8 cellular contexts compared by ENCODE assay signal in genomic region chr1:61318319-61319125, GRCh38.
DNase-seq lines count a peak whose midpoint lies in the region; ATAC-seq, FAIRE-seq and TF ChIP-seq lines count a peak whose summit lies in the region.

No MANE protein-coding gene starts in this region.

- H3K4me3 ChIP-seq in GM12878, result no peak overlapping the region
- no peak overlapping the region for H3K4me3 ChIP-seq in BE2C (ENCODE audit: low read depth, low read length)
- no peak overlapping the region for H3K4me3 ChIP-seq in H7 (ENCODE audit: insufficient read depth, low read depth, low read length)

- no peaks in the 10 kb centered on the region for H3K9me3 ChIP-seq in GM12878 (replicated peaks; ENCODE audit: control insufficient read depth, insufficient read depth, low read length)
- no peaks in the 10 kb centered on the region for H3K9me3 ChIP-seq in BE2C

- WGBS in GM12878 (ENCODE audit: insufficient coverage, insufficient replicate concordance, low lambda C conversion rate, missing lambda C conversion rate), result 20% methylated on average over 8 of the region's 8 CpGs

- peak overlapping the region; percentile 23; the same call in 1 of the 2 replicates for H3K4me2 ChIP-seq in GM12878 (ENCODE audit: control insufficient read depth, insufficient read depth)

- intact Hi-C loops in GM12878 (cut with micrococcal nuclease; ENCODE audit: unreplicated experiment), result loop anchor here (2.0 kb wide), 1 partner anchor 14 kb away; no protein-coding TSS in a partner anchor

- H3K27me3 ChIP-seq in GM12878 (replicated peaks in 1 of 2; ENCODE audit: control insufficient read depth in 2 of 2, insufficient read depth in 2 of 2, low read length in 1 of 2), result no peaks in the 10 kb centered on the region; a peak in 1 of 4 replicates
- H3K27me3 ChIP-seq in BE2C, result no peaks in the 10 kb centered on the region
- H3K27me3 ChIP-seq in H7 (ENCODE audit: control insufficient read depth, insufficient read depth, low read length), result no peaks in the 10 kb centered on the region

- RAD21 ChIA-PET in GM12878 (lab: Charles Lee; ENCODE audit: unreplicated experiment), result no interaction called here

- peak; percentile 93 for FAIRE-seq in GM12878 (lab: Jason Lieb, UNC)

- DNase-seq in GM04503 (ENCODE audit: low read depth), result peak; percentile 82
- DNase-seq in GM12878 (ENCODE audit: low read depth, low spot score), result peak; percentile 71
- peak; percentile 23 to 96 for DNase-seq in lung microvascular endothelial cell (ENCODE audit: low read depth in 2 of 2)
- DNase-seq in BE2C, result no peak
- DNase-seq in H7, result no peak
- DNase-seq in Kasumi-1 (lab: John Stamatoyannopoulos, UW), result no peak

- no peak overlapping the region for H3K9ac ChIP-seq in GM12878 (ENCODE audit: control insufficient read depth, insufficient read depth, low read length)

- H3K36me3 ChIP-seq in GM12878 (ENCODE audit: control insufficient read depth in 2 of 2, insufficient read depth in 2 of 2, low read length in 1 of 2) (no peaks in the 10 kb centered on the region), BE2C (no peaks in the 10 kb centered on the region), H7 (replicated peaks; ENCODE audit: control insufficient read depth, insufficient read depth, low read length) (no peaks in the 10 kb centered on the region)

- TF ChIP-seq CTCF in GM12878 (IDR thresholded peaks at IDR 0.05 in 2 of 3, conservative IDR thresholded peaks at IDR 0.05 in 1 of 3; ENCODE audit: control insufficient read depth in 2 of 3, extremely low read depth in 1 of 3, insufficient read depth in 1 of 3, low read depth in 3 of 3, low read length in 3 of 3) (no peak), BE2C (IDR thresholded peaks at IDR 0.05; ENCODE audit: low read depth, low read length) (no peak)

- no peaks in the 10 kb centered on the region for H4K20me1 ChIP-seq in GM12878 (ENCODE audit: control insufficient read depth, insufficient read depth)

- CTCF ChIA-PET in GM12878 (lab: Yijun Ruan, JAX), result no interaction called here

- BruUV-seq in GM12878 (replicated peaks; lab: Mats Ljungman, UMichigan), result no TSS peak

- no peak for TF ChIP-seq RAD21 in GM12878 (IDR thresholded peaks at IDR 0.05; ENCODE audit: insufficient read depth, low read depth, low read length)

- H2AFZ ChIP-seq in GM12878 (ENCODE audit: control insufficient read depth, low read depth, low read length), result no peak overlapping the region

- SMC1A ChIA-PET in GM12878 (lab: Charles Lee; ENCODE audit: uncharacterized antibody, unreplicated experiment), result no interaction called here

- no peaks in the 10 kb centered on the region; the same call in 1 of the 2 replicates for H3K4me1 ChIP-seq in GM12878 (ENCODE audit: control insufficient read depth, insufficient read depth, low read length)
- peaks cover under 1% of the 10 kb centered on the region for H3K4me1 ChIP-seq in BE2C

- H3K27ac ChIP-seq in GM12878 (ENCODE audit: control insufficient read depth, insufficient read depth), result no peak overlapping the region

- TF ChIP-seq EP300 in GM12878 (IDR thresholded peaks at IDR 0.05; ENCODE audit: borderline replicate concordance in 1 of 2, control insufficient read depth in 1 of 2, low read depth in 2 of 2, low read length in 2 of 2), result peak; percentile 76 to 82; a peak in 2 of 4 replicates

- in situ Hi-C loops in GM12878 (cut with MboI), result no loop called here

- ATAC-seq in GM19455 (IDR thresholded peaks at IDR 0.05; ENCODE audit: unreplicated experiment) (peak; percentile 99), HG03432 (IDR thresholded peaks at IDR 0.05; ENCODE audit: unreplicated experiment) (peak; percentile 100), GM12878 (peak; percentile 99)

- no peak for TF ChIP-seq POLR2A in GM12878 (IDR thresholded peaks at IDR 0.05; ENCODE audit: low read depth, low read length)

- no peaks in the 10 kb centered on the region for H3K79me2 ChIP-seq in GM12878 (ENCODE audit: control insufficient read depth, insufficient read depth, low read length)

- POLR2A ChIA-PET in GM12878 (lab: Charles Lee), result no interaction called here

TF ChIP-seq in GM12878, 131 proteins besides CTCF, POLR2A, EP300 and RAD21 (continues in another document):
- TF ChIP-seq MXI1 (IDR thresholded peaks at IDR 0.05; ENCODE audit: low read depth, low read length), result no peak
- peak in 1 of 2 experiments; percentile 77; a peak in 2 of 4 replicates for TF ChIP-seq ETV6 (conservative IDR thresholded peaks at IDR 0.05 in 1 of 2, IDR thresholded peaks at IDR 0.05 in 1 of 2; ENCODE audit: borderline replicate concordance in 1 of 2, low read depth in 1 of 2)
- TF ChIP-seq ZSCAN29 (IDR thresholded peaks at IDR 0.05), result no peak
- no peak for TF ChIP-seq ZNF622 (IDR thresholded peaks at IDR 0.05)
- no peak for TF ChIP-seq HDAC6 (IDR thresholded peaks at IDR 0.05; ENCODE audit: unreplicated experiment)
- peak in 1 of 2 experiments; percentile 94; a peak in 2 of 4 replicates for TF ChIP-seq CEBPB (IDR thresholded peaks at IDR 0.05; ENCODE audit: borderline replicate concordance in 1 of 2, low read depth in 2 of 2, low read length in 2 of 2)
- TF ChIP-seq IKZF1 (conservative IDR thresholded peaks at IDR 0.05), result peak; percentile 36; the same call in 1 of the 2 replicates
- TF ChIP-seq SIX5 (IDR thresholded peaks at IDR 0.05; ENCODE audit: low read depth, low read length, severe bottlenecking), result no peak
- no peak for TF ChIP-seq PKNOX1 (IDR thresholded peaks at IDR 0.05)
- no peak for TF ChIP-seq SUPT20H (IDR thresholded peaks at IDR 0.05; ENCODE audit: borderline replicate concordance, control insufficient read depth, low read depth, low read length)
- peak; percentile 72; the same call in 1 of the 2 replicates for TF ChIP-seq PML (IDR thresholded peaks at IDR 0.05; ENCODE audit: low read length)
- TF ChIP-seq KLF5 (IDR thresholded peaks at IDR 0.05; ENCODE audit: partially characterized antibody), result no peak
- no peak for TF ChIP-seq NBN (IDR thresholded peaks at IDR 0.05)
- no peak for TF ChIP-seq TARDBP (IDR thresholded peaks at IDR 0.05; ENCODE audit: borderline replicate concordance)
- TF ChIP-seq NR2F1 (conservative IDR thresholded peaks at IDR 0.05), result peak; percentile 82
- TF ChIP-seq BCLAF1 (IDR thresholded peaks at IDR 0.05), result no peak
- TF ChIP-seq NR2C2 (IDR thresholded peaks at IDR 0.05; ENCODE audit: borderline replicate concordance, control insufficient read depth, insufficient read length, low read depth), result no peak
- no peak for TF ChIP-seq ZNF384 (IDR thresholded peaks at IDR 0.05; ENCODE audit: borderline replicate concordance, low read depth, low read length)
- TF ChIP-seq ZZZ3 (IDR thresholded peaks at IDR 0.05; ENCODE audit: control insufficient read depth, insufficient read length, low read depth), result no peak
- no peak for TF ChIP-seq ZBTB33 (IDR thresholded peaks at IDR 0.05)
- TF ChIP-seq MEF2A (IDR thresholded peaks at IDR 0.05; ENCODE audit: insufficient read depth, low read depth, low read length), result peak; percentile 90
- 0 out of 2 replicates have a peak, but pooled peaks have one; percentile 35 for TF ChIP-seq ASH2L (IDR thresholded peaks at IDR 0.05; ENCODE audit: borderline replicate concordance, low read depth)
- TF ChIP-seq CREM (IDR thresholded peaks at IDR 0.05; ENCODE audit: low read depth), result peak; percentile 86
- TF ChIP-seq JUNB (IDR thresholded peaks at IDR 0.05), result peak; percentile 99
- no peak for TF ChIP-seq CHD4 (IDR thresholded peaks at IDR 0.05)

Comparison
In these comparisons a context has a peak if more than half of its experiments do, and no peak if none do; other contexts are left out.
1. DNase-seq: peak in GM04503 (single experiment), GM12878 (single experiment) and lung microvascular endothelial cell (2 of 2); none in BE2C (single experiment), H7 (single experiment) and Kasumi-1 (0 of 2).
2. Peak in every context shown above with its lines, with median percentiles within 50 percentile points of each other: ATAC-seq.